11 cellular contexts compared by ENCODE assay signal in genomic region chr3:4904801-4905695, GRCh38.
DNase-seq lines count a peak whose midpoint lies in the region; ATAC-seq and TF ChIP-seq lines count a peak whose summit lies in the region.
"Had no signal": no experiment of that assay in that cellular context is flagged by ENCODE, and none has a peak within 500 bp of the region (broad histone marks: within the 10 kb centered on the region; RNA-seq: fewer than 3 reads in every experiment).

No MANE protein-coding gene starts in this region.

- no peak for TF ChIP-seq POLR2A in Peyer's patch (IDR thresholded peaks at IDR 0.05)

- H3K79me1 ChIP-seq in trophoblast cell (ENCODE audit: low read length) = peaks cover 9% of the 10 kb centered on the region

- H2BK120ac ChIP-seq in trophoblast cell (ENCODE audit: insufficient read depth, low read length, poor library complexity) = peak overlapping the region; percentile 56

- intact Hi-C loops in left ventricle myocardium superior (cut with micrococcal nuclease) = no loop called here

- no peaks in the 10 kb centered on the region for H3K9me3 Mint-ChIP-seq in effector memory CD8-positive, alpha-beta T cell
- H3K9me3 Mint-ChIP-seq: naive B cell had no signal

- H3K27me3 ChIP-seq in Peyer's patch (no peaks in the 10 kb centered on the region), trophoblast cell (ENCODE audit: insufficient read depth, low read length) (no peaks in the 10 kb centered on the region)

- no peaks in the 10 kb centered on the region for H3K36me3 Mint-ChIP-seq in effector memory CD8-positive, alpha-beta T cell (ENCODE audit: insufficient read depth)
- H3K36me3 Mint-ChIP-seq: naive B cell had no signal

- H2BK5ac ChIP-seq in trophoblast cell (ENCODE audit: low read depth, low read length, poor library complexity) = peak overlapping the region; percentile 74

- H2AFZ ChIP-seq in trophoblast cell (ENCODE audit: insufficient read depth, low read length, poor library complexity) = no peak overlapping the region

- H4K12ac ChIP-seq in trophoblast cell (ENCODE audit: low read depth, low read length) = no peak overlapping the region

- H4K8ac ChIP-seq in trophoblast cell (ENCODE audit: low read depth, low read length) = no peak overlapping the region

- DNase-seq in HPDE6-E6E7 (ENCODE audit: extremely low spot score) (peak; percentile 1), Peyer's patch (peak in 1 of 3 donors; percentile 58), trophoblast cell (peak in 1 of 2 donors; percentile 33), left ventricle myocardium superior (no peak)
- DNase-seq in effector memory CD8-positive, alpha-beta T cell = no peak
- DNase-seq: activated effector memory CD4-positive, alpha-beta T cell treated with Interleukin-2 at 50 U/mL for 16 hours; naive B cell; NCI-H146 had no signal

- no peak overlapping the region for H3K23ac ChIP-seq in trophoblast cell (ENCODE audit: low read length)

- no peak overlapping the region for H3K4me2 ChIP-seq in trophoblast cell (ENCODE audit: low read length)

- H3K14ac ChIP-seq in trophoblast cell (ENCODE audit: low read length) = no peak overlapping the region

- no peak overlapping the region for H3K4me3 Mint-ChIP-seq in effector memory CD8-positive, alpha-beta T cell
- H3K4me3 Mint-ChIP-seq: naive B cell had no signal

- H4K91ac ChIP-seq in trophoblast cell (ENCODE audit: low read depth, low read length) = peak overlapping the region; percentile 33

- H3K9ac ChIP-seq in trophoblast cell (ENCODE audit: low read length) = no peak overlapping the region

- peak overlapping the region in 3 of 4 donors; percentile 5 to 39 (median 35) for H3K27ac ChIP-seq in Peyer's patch
- no peak overlapping the region for H3K27ac ChIP-seq in trophoblast cell (ENCODE audit: low read depth, low read length)

- TF ChIP-seq CTCF in Peyer's patch (IDR thresholded peaks at IDR 0.05) = no peak

- peaks cover 24 to 43% of the 10 kb centered on the region in 2 donors for H3K4me1 Mint-ChIP-seq in effector memory CD8-positive, alpha-beta T cell (ENCODE audit: low read depth in 2 of 2)
- H3K4me1 Mint-ChIP-seq: naive B cell had no signal

- no peaks in the 10 kb centered on the region for H3K79me2 ChIP-seq in trophoblast cell (ENCODE audit: control insufficient read depth, insufficient read depth, low read length, poor library complexity)

- no peak overlapping the region for H2BK12ac ChIP-seq in trophoblast cell (ENCODE audit: low read length)

- H3K27ac Mint-ChIP-seq in effector memory CD8-positive, alpha-beta T cell = peak overlapping the region; percentile 16 to 25

- H3K36me3 ChIP-seq in Peyer's patch (no peaks in the 10 kb centered on the region), trophoblast cell (ENCODE audit: control insufficient read depth in 1 of 2, insufficient read depth in 2 of 2, low read length in 2 of 2) (no peaks in the 10 kb centered on the region)

- peak overlapping the region; percentile 42 for H2AK5ac ChIP-seq in trophoblast cell (ENCODE audit: low read length)

- peaks cover 0 to 7% (median 0%) of the 10 kb centered on the region in 4 donors for H3K4me1 ChIP-seq in Peyer's patch
- H3K4me1 ChIP-seq in trophoblast cell (ENCODE audit: control insufficient read depth in 1 of 2, insufficient read depth in 2 of 2, low read length in 2 of 2) = peaks cover 12 to 15% of the 10 kb centered on the region in 2 experiments

- H3K9me3 ChIP-seq in Peyer's patch = no peaks in the 10 kb centered on the region
- H3K9me3 ChIP-seq in trophoblast cell (ENCODE audit: insufficient read depth, low read depth, low read length) = no peaks in the 10 kb centered on the region

- no peak overlapping the region for H3K4me3 ChIP-seq in Peyer's patch
- no peak overlapping the region for H3K4me3 ChIP-seq in trophoblast cell (ENCODE audit: low read depth, low read length)

- H3K18ac ChIP-seq in trophoblast cell (ENCODE audit: low read length) = peak overlapping the region; percentile 68

- no CpG with 5 or more reads among the region's 9 CpGs for WGBS in trophoblast cell (ENCODE audit: extremely low coverage, insufficient coverage, insufficient read length)

- no peak overlapping the region for H3K4ac ChIP-seq in trophoblast cell (ENCODE audit: low read depth, low read length)

- no peaks in the 10 kb centered on the region for H3K27me3 Mint-ChIP-seq in effector memory CD8-positive, alpha-beta T cell

- ATAC-seq in effector memory CD8-positive, alpha-beta T cell (replicated peaks) = peak; percentile 38
- ATAC-seq in HG02610 (IDR thresholded peaks at IDR 0.05; ENCODE audit: unreplicated experiment) = no peak
- ATAC-seq in GM18870 (IDR thresholded peaks at IDR 0.05; ENCODE audit: unreplicated experiment) = no peak
- ATAC-seq in left ventricle myocardium superior = no peak
- no peak for ATAC-seq in HG03175 (IDR thresholded peaks at IDR 0.05; ENCODE audit: unreplicated experiment)
